ENCODE assay signal across 2 cellular contexts in genomic region chr12:105852958-105853357, GRCh38.
TF ChIP-seq lines count a peak whose summit lies in the region.

No MANE protein-coding gene starts in this region.

TF ChIP-seq in H1, 55 proteins besides CTCF, POLR2A, EP300 and RAD21 (continued from another document):
- TF ChIP-seq ATF2 (IDR thresholded peaks at IDR 0.05; ENCODE audit: low read length): no peak
- TF ChIP-seq JUND (IDR thresholded peaks at IDR 0.05; ENCODE audit: low read length): no peak
- TF ChIP-seq SIN3A (conservative IDR thresholded peaks at IDR 0.05 in 1 of 2, IDR thresholded peaks at IDR 0.05 in 1 of 2; ENCODE audit: low read depth in 1 of 2, low read length in 2 of 2): no peak
- no peak for TF ChIP-seq SAP30 (IDR thresholded peaks at IDR 0.05; ENCODE audit: insufficient read depth, insufficient replicate concordance, low read length)
- no peak for TF ChIP-seq GABPA (IDR thresholded peaks at IDR 0.05; ENCODE audit: borderline replicate concordance, insufficient read depth, low read length)
- no peak for TF ChIP-seq USF2 (IDR thresholded peaks at IDR 0.05; ENCODE audit: low read length)
- no peak for TF ChIP-seq SRF (IDR thresholded peaks at IDR 0.05; ENCODE audit: low read depth, low read length)

TF ChIP-seq in SK-N-SH treated with all-trans-retinoic acid at 6 μM for 48 hours, 23 proteins besides CTCF, POLR2A, EP300 and RAD21 (continued from another document):
- TF ChIP-seq TSHZ2 (CRISPR knock-in tag; IDR thresholded peaks at IDR 0.05) (no peak), SNAI2 (CRISPR knock-in tag; IDR thresholded peaks at IDR 0.05) (no peak), CSDC2 (CRISPR knock-in tag; IDR thresholded peaks at IDR 0.05) (no peak), ARNTL (CRISPR knock-in tag; IDR thresholded peaks at IDR 0.05; ENCODE audit: borderline replicate concordance, low read depth) (no peak), ZFP3 (CRISPR knock-in tag; IDR thresholded peaks at IDR 0.05) (no peak), ZNF565 (CRISPR knock-in tag; conservative IDR thresholded peaks at IDR 0.05; ENCODE audit: low read depth) (no peak), OSR1 (CRISPR knock-in tag; IDR thresholded peaks at IDR 0.05) (no peak), ZNF70 (CRISPR knock-in tag; IDR thresholded peaks at IDR 0.05) (no peak), BACH2 (CRISPR knock-in tag; IDR thresholded peaks at IDR 0.05; ENCODE audit: borderline replicate concordance) (no peak), ZC3H10 (CRISPR knock-in tag; IDR thresholded peaks at IDR 0.05) (no peak), PATZ1 (CRISPR knock-in tag; IDR thresholded peaks at IDR 0.05; ENCODE audit: borderline replicate concordance) (no peak), ESRRG (CRISPR knock-in tag; IDR thresholded peaks at IDR 0.05) (no peak), ISL1 (CRISPR knock-in tag; IDR thresholded peaks at IDR 0.05) (no peak), TCF4 (CRISPR knock-in tag; IDR thresholded peaks at IDR 0.05; ENCODE audit: borderline replicate concordance) (no peak), ZFP30 (CRISPR knock-in tag; IDR thresholded peaks at IDR 0.05) (no peak), CSRNP3 (CRISPR knock-in tag; IDR thresholded peaks at IDR 0.05) (no peak)
